ENCODE assay signal across 25 cellular contexts in genomic region chr9:92745236-92745790, GRCh38. TPM values are rescaled to one million over a fixed set of nuclear protein-coding genes. Genes with fewer than 3 reads are reported as not detected.
DNase-seq lines count a peak whose midpoint lies in the region; ATAC-seq and TF ChIP-seq lines count a peak whose summit lies in the region.
"Had no signal": no experiment of that assay in that cellular context is flagged by ENCODE, and none has a peak within 500 bp of the region (broad histone marks: within the 10 kb centered on the region; RNA-seq: fewer than 3 reads in every experiment).

No MANE protein-coding gene starts in this region.

- H3K27me3 ChIP-seq in H7 (ENCODE audit: control insufficient read depth, insufficient read depth, low read length), result no peaks in the 10 kb centered on the region
- H3K27me3 ChIP-seq: breast epithelium, MG63, ovary, right atrium auricular region, upper lobe of left lung had no signal

- no peak overlapping the region for H3K4me3 ChIP-seq in H7 (ENCODE audit: insufficient read depth, low read depth, low read length)
- H3K4me3 ChIP-seq: breast epithelium, MG63, ovary, right atrium auricular region, upper lobe of left lung had no signal

- H3K27ac Mint-ChIP-seq in chondrocyte (ENCODE audit: unreplicated experiment) (peak overlapping the region; percentile 45), osteocyte (ENCODE audit: unreplicated experiment) (peak overlapping the region; percentile 74)

- H3K27ac ChIP-seq in RWPE1, result peak overlapping the region; percentile 36
- H3K27ac ChIP-seq: 22Rv1, breast epithelium, ovary, right atrium auricular region, upper lobe of left lung had no signal

- H3K36me3 Mint-ChIP-seq in chondrocyte (ENCODE audit: low read depth), result no peaks in the 10 kb centered on the region
- no peaks in the 10 kb centered on the region for H3K36me3 Mint-ChIP-seq in osteocyte (ENCODE audit: unreplicated experiment)

- H3K4me3 Mint-ChIP-seq in chondrocyte (ENCODE audit: unreplicated experiment), result no peak overlapping the region
- no peak overlapping the region for H3K4me3 Mint-ChIP-seq in osteocyte (ENCODE audit: unreplicated experiment)

- POLR2A ChIA-PET in RWPE1 (lab: Yijun Ruan, JAX; ENCODE audit: low non-redundant PET), result no interaction called here

- CTCF ChIA-PET in RWPE1 (lab: Yijun Ruan, JAX), result interaction anchor here (0.6 to 0.9 kb wide), 4 partner anchors 10 to 1344 kb away, joined by 3 to 7 read pairs (median 3); no protein-coding TSS in a partner anchor

- H3K27me3 Mint-ChIP-seq in chondrocyte (ENCODE audit: low read depth) (no peaks in the 10 kb centered on the region), osteocyte (ENCODE audit: unreplicated experiment) (no peaks in the 10 kb centered on the region)
- H3K27me3 Mint-ChIP-seq: naive B cell had no signal

- ATAC-seq in stimulated activated naive CD8-positive, alpha-beta T cell treated with anti-CD3 and anti-CD28 coated beads, Interleukin-15, Interleukin-2, amounts not matched to agents 100 U/mL and 50 U/mL, for 24 hours, result no peak
- ATAC-seq in GM18511 (IDR thresholded peaks at IDR 0.05; ENCODE audit: unreplicated experiment), result no peak

- H3K36me3 ChIP-seq in H7 (replicated peaks; ENCODE audit: control insufficient read depth, insufficient read depth, low read length), result no peaks in the 10 kb centered on the region
- H3K36me3 ChIP-seq: breast epithelium, MG63, ovary, right atrium auricular region, upper lobe of left lung had no signal

- DNase-seq in DMS 273 (lab: John Stamatoyannopoulos, UW; ENCODE audit: unreplicated experiment) (peak; percentile 48), DMS 273 treated with DMSO at 0.1 percent for 48 hours (lab: John Stamatoyannopoulos, UW) (no peak), RWPE1 (ENCODE audit: low spot score) (no peak), chondrocyte (ENCODE audit: low spot score) (no peak), osteocyte (ENCODE audit: extremely low spot score, unreplicated experiment) (no peak), H7 (no peak)
- no peak for DNase-seq in stimulated activated naive CD8-positive, alpha-beta T cell treated with anti-CD3 and anti-CD28 coated beads, Interleukin-15, Interleukin-2, amounts not matched to agents 100 U/mL and 50 U/mL, for 24 hours
- DNase-seq: activated CD4-positive, alpha-beta T cell treated with anti-CD3 and anti-CD28 coated beads, Interleukin-2, amount 50 U/mL, for 1 hour; activated CD8-positive, alpha-beta memory T cell treated with anti-CD3 and anti-CD28 coated beads, Interleukin-2, amount 50 U/mL, for 4 hours; amniotic stem cell; COR-L47; cortex of kidney; GOT3; MG63; naive B cell; NCI-H146; NCI-H526 treated with DMSO at 0.1 percent for 48 hours; stimulated activated CD4-positive, alpha-beta T cell treated with anti-CD3 and anti-CD28 coated beads, Interleukin-12 subunit alpha, Interleukin-12 subunit beta, amount 100 ng/mL, for 4 hours; SW 1271; upper lobe of left lung had no signal

- H3K9me3 Mint-ChIP-seq in chondrocyte (ENCODE audit: low read depth), result no peaks in the 10 kb centered on the region
- H3K9me3 Mint-ChIP-seq in osteocyte (ENCODE audit: unreplicated experiment), result no peaks in the 10 kb centered on the region
- H3K9me3 Mint-ChIP-seq: naive B cell had no signal

- TF ChIP-seq CTCF in RWPE1 (conservative IDR thresholded peaks at IDR 0.05; ENCODE audit: low read depth) (no peak), chondrocyte (IDR thresholded peaks at IDR 0.05) (no peak), osteocyte (IDR thresholded peaks at IDR 0.05) (no peak)

- peaks cover 64% of the 10 kb centered on the region for H3K4me1 Mint-ChIP-seq in chondrocyte (ENCODE audit: low read depth)
- peaks cover 59% of the 10 kb centered on the region for H3K4me1 Mint-ChIP-seq in osteocyte (ENCODE audit: unreplicated experiment)

RNA-seq across cellular contexts. Expression of gene BICD2, which starts 19.3 kb away (rescaled TPM):
- 41.4 to 46.4 TPM (median 41.9 TPM) in 3 replicates for total RNA-seq in chondrocyte
- total RNA-seq in osteocyte, result 34.8 and 35.4 TPM in 2 replicates
- 34.3 and 42.2 TPM in 2 replicates for total RNA-seq in H7 (2014; rRNA removed; shearing (Covaris generic))
